Comparison of ENCODE assay signal across 8 cellular contexts in genomic region chr17:58144801-58145200, GRCh38. TPM values are rescaled to one million over a fixed set of nuclear protein-coding genes. Genes with fewer than 3 reads are reported as not detected.
"Had no signal": no experiment of that assay in that cellular context is flagged by ENCODE, and none has a peak within 500 bp of the region (broad histone marks: within the 10 kb centered on the region; RNA-seq: fewer than 3 reads in every experiment).

No MANE protein-coding gene starts in this region.

- DNase-seq: GDM1, GF-D8 had no signal

- ATAC-seq: GM12878 had no signal

- FAIRE-seq: G401.6, GM12878, GM12891, GM12892, GM18507, GM19239 had no signal

- H3K4me3 ChIP-seq: GM12878 had no signal

RNA-seq across cellular contexts. Expression of gene OR4D1, which starts 3.4 kb away (rescaled TPM):
- polyA plus RNA-seq: GM12878 had no signal
